Comparison of ENCODE assay signal across 8 cellular contexts in genomic region chr10:13100349-13101294, GRCh38. TPM values are rescaled to one million over a fixed set of nuclear protein-coding genes. Genes with fewer than 3 reads are reported as not detected.
DNase-seq lines count a peak whose midpoint lies in the region; ATAC-seq and TF ChIP-seq lines count a peak whose summit lies in the region.

No MANE protein-coding gene starts in this region.

- H3K27me3 ChIP-seq in PC-3 (ENCODE audit: low read length) (no peaks in the 10 kb centered on the region), iPS-15b (ENCODE audit: control insufficient read depth, insufficient read depth, low read length) (no peaks in the 10 kb centered on the region), gastrocnemius medialis (no peaks in the 10 kb centered on the region)

- ATAC-seq in HG02840 (IDR thresholded peaks at IDR 0.05; ENCODE audit: low FRiP score, unreplicated experiment): peak; percentile 25
- ATAC-seq in PC-3: peak; percentile 45
- ATAC-seq in gastrocnemius medialis: peak; percentile 22 to 32

- H3F3A ChIP-seq in PC-3 (ENCODE audit: low read length, unreplicated experiment): no peaks in the 10 kb centered on the region

- peak in 1 of 2 donors; percentile 56 for TF ChIP-seq POLR2A in gastrocnemius medialis (IDR thresholded peaks at IDR 0.05)

- TF ChIP-seq CTCF in PC-3 (conservative IDR thresholded peaks at IDR 0.05; ENCODE audit: low read depth, low read length): no peak
- TF ChIP-seq CTCF in astrocyte of the spinal cord (IDR thresholded peaks at IDR 0.05; ENCODE audit: low read depth, low read length): no peak
- no peak for TF ChIP-seq CTCF in gastrocnemius medialis (IDR thresholded peaks at IDR 0.05 in 4 of 5, conservative IDR thresholded peaks at IDR 0.05 in 1 of 5)

- H3K27ac ChIP-seq in PC-3 (ENCODE audit: low read length): peak overlapping the region; percentile 30
- peak overlapping the region; percentile 96 to 99 (median 98) for H3K27ac ChIP-seq in gastrocnemius medialis

- H3K9me3 ChIP-seq in PC-3 (ENCODE audit: low read length): no peaks in the 10 kb centered on the region
- no peaks in the 10 kb centered on the region for H3K9me3 ChIP-seq in iPS-15b (ENCODE audit: control insufficient read depth, insufficient read depth, low read length)
- no peaks in the 10 kb centered on the region for H3K9me3 ChIP-seq in gastrocnemius medialis

- intact Hi-C loops in PC-3 (cut with micrococcal nuclease) (no loop called here), gastrocnemius medialis (cut with DNase I; ENCODE audit: low total_unique reads) (loop anchor here (2.0 to 10.0 kb wide), 4 partner anchors 18 to 1356 kb away; partner anchors contain the start of genes ECHDC3, PHYH and SEPHS1)

- TSS peak; percentile 72 for BruUV-seq in PC-3 (replicated peaks; lab: Mats Ljungman, UMichigan)

- H3K79me2 ChIP-seq in PC-3 (ENCODE audit: low read length): peaks cover 17% of the 10 kb centered on the region; the same call in 1 of the 2 replicates

- H4K20me1 ChIP-seq in PC-3 (ENCODE audit: low read length): no peaks in the 10 kb centered on the region

- H2AFZ ChIP-seq in PC-3 (ENCODE audit: low read length): peak overlapping the region; percentile 74

- H3K4me1 ChIP-seq in PC-3 (ENCODE audit: insufficient read depth, low read length): no peaks in the 10 kb centered on the region
- H3K4me1 ChIP-seq in iPS-15b (ENCODE audit: control insufficient read depth, insufficient read depth, low read length): no peaks in the 10 kb centered on the region
- H3K4me1 ChIP-seq in gastrocnemius medialis: peaks cover 39 to 40% of the 10 kb centered on the region in 2 donors

- peak overlapping the region; percentile 84 for H3K9ac ChIP-seq in PC-3 (ENCODE audit: low read length)
- H3K9ac ChIP-seq in iPS-15b (ENCODE audit: low read depth, low read length): peak overlapping the region; percentile 41

- no peaks in the 10 kb centered on the region for H3K9me2 ChIP-seq in PC-3 (replicated peaks; ENCODE audit: low read length)

- H3K4me2 ChIP-seq in PC-3 (ENCODE audit: low read length): peak overlapping the region; percentile 98

- POLR2A ChIA-PET in PC-3 (lab: Charles Lee; ENCODE audit: unreplicated experiment): no interaction called here

- CTCF ChIA-PET in PC-3 (lab: Charles Lee): interaction anchor here (0.6 to 1.3 kb wide), 3 partner anchors 12 to 391 kb away, joined by 3 to 5 read pairs (median 3); no protein-coding TSS in a partner anchor

- DNase-seq in activated naive CD4-positive, alpha-beta T cell treated with Interleukin-2 at 50 U/mL for 16 hours: peak; percentile 19
- DNase-seq in activated naive CD4-positive, alpha-beta T cell (lab: John Stamatoyannopoulos, UW): no peak
- DNase-seq in PC-3 (peak; percentile 14), astrocyte of the spinal cord (ENCODE audit: low read depth, low spot score) (peak; percentile 35), gastrocnemius medialis (peak in 1 of 2 donors; percentile 60), NCI-H2171 treated with DMSO at 0.1 percent for 48 hours (lab: John Stamatoyannopoulos, UW) (no peak)

- H3K36me3 ChIP-seq in PC-3 (ENCODE audit: low read depth, low read length) (no peaks in the 10 kb centered on the region), iPS-15b (ENCODE audit: control insufficient read depth, insufficient read depth, low read length) (no peaks in the 10 kb centered on the region), gastrocnemius medialis (no peaks in the 10 kb centered on the region)

- H3K4me3 ChIP-seq in PC-3 (ENCODE audit: low read length) (peak overlapping the region; percentile 91), astrocyte of the spinal cord (ENCODE audit: low read depth, low read length) (peak overlapping the region; percentile 71), iPS-15b (ENCODE audit: low read depth, low read length) (peak overlapping the region; percentile 61), gastrocnemius medialis (peak overlapping the region; percentile 78 to 94 (median 88))

- in situ Hi-C loops in astrocyte of the spinal cord (cut with HindIII; ENCODE audit: low sequenced_read_pairs) (no loop called here), gastrocnemius medialis (cut with MboI; ENCODE audit: low sequenced_read_pairs in 4 of 4) (no loop called here)

RNA-seq across cellular contexts. Expression of gene OPTN, which starts 0.7 kb away (rescaled TPM):
- total RNA-seq in PC-3 (2014; rRNA removed): 7.9 and 10.1 TPM in 2 replicates
- 100 to 1,000 TPM; 295 to 592 (median 527) TPM for total RNA-seq in gastrocnemius medialis

Comparison
In these comparisons a context has a peak if more than half of its experiments do, and no peak if none do; other contexts are left out.
1. DNase-seq: peak in activated naive CD4-positive, alpha-beta T cell treated with Interleukin-2 at 50 U/mL for 16 hours (single experiment), PC-3 (single experiment) and astrocyte of the spinal cord (single experiment); none in activated naive CD4-positive, alpha-beta T cell (0 of 4) and NCI-H2171 treated with DMSO at 0.1 percent for 48 hours (single experiment).
2. RNA of gene OPTN, which starts 0.7 kb away (total RNA-seq): 295 to 592 TPM in gastrocnemius medialis; 7.9 to 10.1 TPM in PC-3; every median in the first group is over 10 times any median in the second.
3. Peak in every context shown above with its lines, with median percentiles within 50 percentile points of each other: ATAC-seq and H3K4me3 ChIP-seq.